Comparison of ENCODE assay signal across 1 cellular context in genomic region chr2:95043300-95043786, GRCh38.
TF ChIP-seq lines count a peak whose summit lies in the region.

No MANE protein-coding gene starts in this region.

TF ChIP-seq in GM23338, 12 proteins besides CTCF, POLR2A, EP300 and RAD21 (continued from another document):
- TF ChIP-seq CREB1 (CRISPR knock-in tag; IDR thresholded peaks at IDR 0.05; ENCODE audit: low read depth) = no peak
- TF ChIP-seq ZNF114 (CRISPR knock-in tag; IDR thresholded peaks at IDR 0.05) = no peak
- no peak for TF ChIP-seq STAT1 (IDR thresholded peaks at IDR 0.05; ENCODE audit: unreplicated experiment)
- TF ChIP-seq, protein P1, sequence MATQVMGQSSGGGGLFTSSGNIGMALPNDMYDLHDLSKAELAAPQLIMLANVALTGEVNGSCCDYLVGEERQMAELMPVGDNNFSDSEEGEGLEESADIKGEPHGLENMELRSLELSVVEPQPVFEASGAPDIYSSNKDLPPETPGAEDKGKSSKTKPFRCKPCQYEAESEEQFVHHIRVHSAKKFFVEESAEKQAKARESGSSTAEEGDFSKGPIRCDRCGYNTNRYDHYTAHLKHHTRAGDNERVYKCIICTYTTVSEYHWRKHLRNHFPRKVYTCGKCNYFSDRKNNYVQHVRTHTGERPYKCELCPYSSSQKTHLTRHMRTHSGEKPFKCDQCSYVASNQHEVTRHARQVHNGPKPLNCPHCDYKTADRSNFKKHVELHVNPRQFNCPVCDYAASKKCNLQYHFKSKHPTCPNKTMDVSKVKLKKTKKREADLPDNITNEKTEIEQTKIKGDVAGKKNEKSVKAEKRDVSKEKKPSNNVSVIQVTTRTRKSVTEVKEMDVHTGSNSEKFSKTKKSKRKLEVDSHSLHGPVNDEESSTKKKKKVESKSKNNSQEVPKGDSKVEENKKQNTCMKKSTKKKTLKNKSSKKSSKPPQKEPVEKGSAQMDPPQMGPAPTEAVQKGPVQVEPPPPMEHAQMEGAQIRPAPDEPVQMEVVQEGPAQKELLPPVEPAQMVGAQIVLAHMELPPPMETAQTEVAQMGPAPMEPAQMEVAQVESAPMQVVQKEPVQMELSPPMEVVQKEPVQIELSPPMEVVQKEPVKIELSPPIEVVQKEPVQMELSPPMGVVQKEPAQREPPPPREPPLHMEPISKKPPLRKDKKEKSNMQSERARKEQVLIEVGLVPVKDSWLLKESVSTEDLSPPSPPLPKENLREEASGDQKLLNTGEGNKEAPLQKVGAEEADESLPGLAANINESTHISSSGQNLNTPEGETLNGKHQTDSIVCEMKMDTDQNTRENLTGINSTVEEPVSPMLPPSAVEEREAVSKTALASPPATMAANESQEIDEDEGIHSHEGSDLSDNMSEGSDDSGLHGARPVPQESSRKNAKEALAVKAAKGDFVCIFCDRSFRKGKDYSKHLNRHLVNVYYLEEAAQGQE (IDR thresholded peaks at IDR 0.05; ENCODE audit: unreplicated experiment) = no peak
